ENCODE assay signal across 11 cellular contexts in genomic region chr18:55317832-55318231, GRCh38.
DNase-seq lines count a peak whose midpoint lies in the region; ATAC-seq and TF ChIP-seq lines count a peak whose summit lies in the region.
"Had no signal": no experiment of that assay in that cellular context is flagged by ENCODE, and none has a peak within 500 bp of the region (broad histone marks: within the 10 kb centered on the region; RNA-seq: fewer than 3 reads in every experiment).

No MANE protein-coding gene starts in this region.

- intact Hi-C loops in left ventricle myocardium inferior (cut with micrococcal nuclease), result loop anchor here (10.0 kb wide), 2 partner anchors 53 to 187 kb away; no protein-coding TSS in a partner anchor
- intact Hi-C loops in cardiac septum (cut with DNase I), result no loop called here
- intact Hi-C loops in left lung (cut with DNase I), result no loop called here
- intact Hi-C loops in uterus (cut with DNase I; ENCODE audit: low total_unique reads), result no loop called here

- H3K4me3 ChIP-seq in left ventricle myocardium inferior, result peak overlapping the region; percentile 76
- peak overlapping the region in 1 of 2 donors; percentile 47 for H3K4me3 ChIP-seq in left lung
- H3K4me3 ChIP-seq in uterus, result peak overlapping the region in 1 of 2 donors; percentile 72

- ATAC-seq in left lung, result no peak
- ATAC-seq: esophagus mucosa had no signal

- no peaks in the 10 kb centered on the region for H3K9me3 ChIP-seq in left ventricle myocardium inferior (replicated peaks)
- no peaks in the 10 kb centered on the region for H3K9me3 ChIP-seq in left lung
- no peaks in the 10 kb centered on the region for H3K9me3 ChIP-seq in uterus

- H3K27ac ChIP-seq in left ventricle myocardium inferior (replicated peaks), result peak overlapping the region; percentile 98
- H3K27ac ChIP-seq in left lung, result peak overlapping the region; percentile 82 to 87
- H3K27ac ChIP-seq in uterus, result peak overlapping the region; percentile 97 to 99

- H3K4me1 ChIP-seq in left ventricle myocardium inferior, result peaks cover 74% of the 10 kb centered on the region
- H3K4me1 ChIP-seq in left lung, result peaks cover 0 to 23% of the 10 kb centered on the region in 2 donors
- peaks cover 0 to 7% of the 10 kb centered on the region in 2 donors for H3K4me1 ChIP-seq in uterus

- DNase-seq in left ventricle myocardium inferior (no peak), cardiac septum (ENCODE audit: low spot score) (no peak), RPMI8226 (peak; percentile 49), left lung (no peak), uterus (no peak), NOMO-1 (lab: John Stamatoyannopoulos, UW; ENCODE audit: unreplicated experiment in 2 of 2) (no peak)
- no peak for DNase-seq in activated CD4-positive, alpha-beta T cell treated with anti-CD3 and anti-CD28 coated beads for 1 hour
- DNase-seq in activated CD8-positive, alpha-beta memory T cell treated with anti-CD3 and anti-CD28 coated beads, Interleukin-2, amount 50 U/mL, for 48 hours, result no peak
- DNase-seq: activated CD4-positive, CD25-positive, alpha-beta regulatory T cell treated with anti-CD3 and anti-CD28 coated beads, Interleukin-2, amount 50 U/mL, for 72 hours; activated naive CD8-positive, alpha-beta T cell treated with anti-CD3 and anti-CD28 coated beads, Interleukin-2, amount 10 ng/mL, durations not matched to agents 7 days and 5 days had no signal

- H3K27me3 ChIP-seq in left ventricle myocardium inferior (ENCODE audit: low read depth) (no peaks in the 10 kb centered on the region), left lung (no peaks in the 10 kb centered on the region), uterus (no peaks in the 10 kb centered on the region)

- no peak for TF ChIP-seq CTCF in left ventricle myocardium inferior (IDR thresholded peaks at IDR 0.05; ENCODE audit: borderline replicate concordance)
- no peak for TF ChIP-seq CTCF in left lung (IDR thresholded peaks at IDR 0.05)
- TF ChIP-seq CTCF in uterus (IDR thresholded peaks at IDR 0.05), result no peak

- no peak for TF ChIP-seq POLR2A in uterus (IDR thresholded peaks at IDR 0.05)

- H3K36me3 ChIP-seq in left ventricle myocardium inferior, result no peaks in the 10 kb centered on the region
- no peaks in the 10 kb centered on the region for H3K36me3 ChIP-seq in left lung
- no peaks in the 10 kb centered on the region for H3K36me3 ChIP-seq in uterus
